10 cellular contexts compared by ENCODE assay signal in the genomic region with DNA sequence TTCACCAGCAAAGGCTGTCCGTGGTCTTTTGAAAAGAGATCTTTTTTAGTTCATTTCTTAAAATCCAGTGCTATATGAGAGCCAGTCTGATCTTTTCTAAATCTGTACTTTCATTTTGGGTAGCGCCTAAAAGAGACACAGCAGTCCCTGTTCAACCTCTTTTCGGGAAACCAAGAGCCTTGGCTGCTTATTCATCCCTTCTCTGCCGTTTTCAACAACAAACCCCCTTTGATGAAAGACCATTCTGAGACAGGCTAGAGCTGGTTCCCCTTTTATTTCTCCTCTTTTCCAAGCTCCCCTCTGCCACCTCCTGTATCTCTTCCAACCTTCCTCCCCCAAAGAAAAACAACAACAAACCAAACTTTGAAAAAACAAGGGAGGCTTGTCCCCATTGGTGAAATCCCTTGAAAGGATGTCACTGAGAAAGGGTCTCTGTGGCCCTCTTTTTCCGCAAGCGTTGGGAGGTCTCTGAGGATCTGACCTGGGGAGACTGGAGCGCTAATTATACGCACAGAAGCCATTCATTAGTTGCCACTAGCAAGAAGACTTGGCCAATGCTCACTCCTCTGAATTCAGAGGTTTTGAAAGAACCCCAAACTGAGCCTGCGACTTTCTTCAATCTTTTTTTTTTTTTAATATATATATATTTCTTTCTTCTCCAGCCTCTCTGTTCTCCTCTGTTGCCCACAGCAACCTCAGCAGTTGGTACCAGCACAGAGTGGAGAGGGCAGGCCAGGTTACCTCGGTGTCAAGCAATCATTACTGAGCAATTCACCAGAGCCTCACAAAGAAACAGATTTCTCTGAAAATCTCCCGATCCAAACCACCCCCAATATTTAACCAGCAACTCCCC.
DNase-seq lines count a peak whose midpoint lies in the region; ATAC-seq and TF ChIP-seq lines count a peak whose summit lies in the region.
"Had no signal": no experiment of that assay in that cellular context is flagged by ENCODE, and none has a peak within 500 bp of the region (broad histone marks: within the 10 kb centered on the region; RNA-seq: fewer than 3 reads in every experiment).

No MANE protein-coding gene starts in this region.

- no peak for ATAC-seq in GM21515 (IDR thresholded peaks at IDR 0.05; ENCODE audit: unreplicated experiment)
- ATAC-seq in GM19035 (IDR thresholded peaks at IDR 0.05; ENCODE audit: unreplicated experiment), result no peak
- ATAC-seq in left lung, result no peak
- no peak for ATAC-seq in GM19395 (IDR thresholded peaks at IDR 0.05; ENCODE audit: unreplicated experiment)
- ATAC-seq: K562, left lobe of liver had no signal

- H3K9ac ChIP-seq in HUES64 (ENCODE audit: low read depth, low read length), result peak overlapping the region; percentile 21; the same call in 1 of the 2 replicates

- H3K36me3 Mint-ChIP-seq in nephron progenitor cell (ENCODE audit: low read depth), result no peaks in the 10 kb centered on the region

- H3K27ac Mint-ChIP-seq in nephron progenitor cell, result peak overlapping the region; percentile 79

- no peaks in the 10 kb centered on the region for H3K9me3 Mint-ChIP-seq in nephron progenitor cell

- no peak for TF ChIP-seq CTCF in nephron progenitor cell (IDR thresholded peaks at IDR 0.05)
- no peak for TF ChIP-seq CTCF in left lung (IDR thresholded peaks at IDR 0.05)

- no peaks in the 10 kb centered on the region for H3K36me3 ChIP-seq in HUES64 (ENCODE audit: insufficient read depth, low read length)
- H3K36me3 ChIP-seq in left lung, result no peaks in the 10 kb centered on the region

- intact Hi-C loops in left lung (cut with DNase I), result loop anchor here in 1 of 2 donors (5.0 kb wide), 1 partner anchor 91 kb away; no protein-coding TSS in a partner anchor

- H3K27ac ChIP-seq in HUES64 (ENCODE audit: low read depth, low read length), result no peak overlapping the region
- H3K27ac ChIP-seq in cingulate gyrus (ENCODE audit: low read depth, low read length), result peak overlapping the region; percentile 83
- H3K27ac ChIP-seq in left lung, result peak overlapping the region in 1 of 2 donors; percentile 33

- H3K9me3 ChIP-seq in HUES64 (ENCODE audit: insufficient read depth, low read depth, low read length) (no peaks in the 10 kb centered on the region), left lung (no peaks in the 10 kb centered on the region)

- WGBS in HUES64, result 82% methylated on average over 10 of the region's 11 CpGs

- H3K27me3 Mint-ChIP-seq in nephron progenitor cell (ENCODE audit: low read depth, poor library complexity), result peaks cover 5% of the 10 kb centered on the region

- H3K4me3 ChIP-seq in HUES64 (ENCODE audit: low read length) (no peak overlapping the region), left lung (no peak overlapping the region)
- H3K4me3 ChIP-seq: K562 had no signal

- no peaks in the 10 kb centered on the region for H3K27me3 ChIP-seq in HUES64 (ENCODE audit: insufficient read depth, low read length)
- H3K27me3 ChIP-seq in left lung, result no peaks in the 10 kb centered on the region

- H3K4me1 Mint-ChIP-seq in nephron progenitor cell, result peaks cover 70% of the 10 kb centered on the region

- no peak overlapping the region for H3K4me3 Mint-ChIP-seq in nephron progenitor cell

- DNase-seq in Ammon's horn (ENCODE audit: low spot score) (peak; percentile 70), nephron progenitor cell (no peak), left lung (no peak)

- peaks cover 44% of the 10 kb centered on the region for H3K4me1 ChIP-seq in HUES64 (ENCODE audit: insufficient read depth, low read length)
- peaks cover 0 to 44% of the 10 kb centered on the region in 2 donors for H3K4me1 ChIP-seq in left lung
